ENCODE assay signal across 28 cellular contexts in the genomic region with DNA sequence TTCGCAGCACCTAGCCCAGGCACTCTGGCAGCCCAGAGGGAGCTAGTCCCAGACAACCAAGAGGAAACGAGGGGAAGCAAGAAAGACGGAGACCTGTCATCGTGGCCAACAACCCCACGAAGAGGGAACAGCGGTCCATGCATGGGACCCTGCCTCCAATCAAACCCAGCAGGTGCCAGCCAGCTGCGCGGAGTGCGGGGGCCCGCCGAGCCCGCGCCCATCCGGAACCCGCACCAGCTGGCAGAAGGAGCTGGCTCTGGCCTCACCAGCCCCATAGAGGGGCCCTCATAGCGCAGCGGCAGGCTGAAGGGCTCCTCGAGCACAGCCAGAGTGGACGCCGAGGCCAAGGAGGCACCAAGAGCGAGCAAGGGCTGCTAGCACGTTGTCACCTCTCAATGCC.
"Had no signal": no experiment of that assay in that cellular context is flagged by ENCODE, and none has a peak within 500 bp of the region (broad histone marks: within the 10 kb centered on the region; RNA-seq: fewer than 3 reads in every experiment).

No MANE protein-coding gene starts in this region.

- H3K9me3 Mint-ChIP-seq: stimulated activated memory B cell treated with anti-CD40 and anti-IgM and Interleukin-4, amounts not matched to agents 10 μg/mL and 1 μg/mL and 100 μg/mL, for 72 hours; stimulated activated naive CD8-positive, alpha-beta T cell treated with anti-CD3 and anti-CD28 coated beads, Interleukin-15, Interleukin-2, amounts not matched to agents 100 ng/mL and 50 ng/mL, for 24 hours; type B pancreatic cell had no signal

- H3K4me3 ChIP-seq: stomach, suprapubic skin, testis, thoracic aorta, thyroid gland, tibial artery, tibial nerve, transverse colon, upper lobe of left lung, upper lobe of right lung, uterus, vagina had no signal

- ATAC-seq: stimulated activated effector memory CD8-positive, alpha-beta T cell treated with anti-CD3 and anti-CD28 coated beads, Interleukin-12 subunit alpha, Interleukin-12 subunit beta, amount 100 ng/mL, for 72 hours; stimulated activated memory B cell treated with anti-CD40 and anti-IgM and Interleukin-4, amounts not matched to agents 10 μg/mL and 1 μg/mL and 100 μg/mL, for 72 hours; stimulated activated naive B cell treated with anti-CD40 and anti-IgM and Interleukin-4, amounts not matched to agents 10 μg/mL and 1 μg/mL and 100 μg/mL, for 72 hours; stimulated activated naive CD8-positive, alpha-beta T cell treated with anti-CD3 and anti-CD28 coated beads, Interleukin-15, amount 100 ng/mL, for 72 hours; stimulated activated naive CD8-positive, alpha-beta T cell treated with anti-CD3 and anti-CD28 coated beads, Interleukin-15, Interleukin-2, amounts not matched to agents 100 U/mL and 50 U/mL, for 24 hours; upper lobe of right lung had no signal

- H3K27me3 Mint-ChIP-seq: stimulated activated memory B cell treated with anti-CD40 and anti-IgM and Interleukin-4, amounts not matched to agents 10 μg/mL and 1 μg/mL and 100 μg/mL, for 72 hours; stimulated activated naive B cell treated with anti-CD40 and anti-IgM and Interleukin-4, amounts not matched to agents 10 μg/mL and 1 μg/mL and 100 μg/mL, for 72 hours; stimulated activated naive CD8-positive, alpha-beta T cell treated with anti-CD3 and anti-CD28 coated beads, Interleukin-15, amount 100 ng/mL, for 72 hours; stimulated activated naive CD8-positive, alpha-beta T cell treated with anti-CD3 and anti-CD28 coated beads, Interleukin-15, Interleukin-2, amounts not matched to agents 100 ng/mL and 50 ng/mL, for 24 hours; type B pancreatic cell had no signal

- H3K9me3 ChIP-seq: suprapubic skin, testis, thoracic aorta, thyroid gland, transverse colon, upper lobe of left lung, upper lobe of right lung, uterus, vagina had no signal

- H3K4me1 Mint-ChIP-seq: stimulated activated effector memory CD8-positive, alpha-beta T cell treated with anti-CD3 and anti-CD28 coated beads, Interleukin-12 subunit alpha, Interleukin-12 subunit beta, amount 100 ng/mL, for 72 hours; stimulated activated memory B cell treated with anti-CD40 and anti-IgM and Interleukin-4, amounts not matched to agents 10 μg/mL and 1 μg/mL and 100 μg/mL, for 72 hours; stimulated activated naive B cell treated with anti-CD40 and anti-IgM and Interleukin-4, amounts not matched to agents 10 μg/mL and 1 μg/mL and 100 μg/mL, for 72 hours; stimulated activated naive CD8-positive, alpha-beta T cell treated with anti-CD3 and anti-CD28 coated beads, Interleukin-15, amount 100 ng/mL, for 72 hours had no signal

- H3K4me1 ChIP-seq: stomach, suprapubic skin, testis, thyroid gland, tibial artery, tibial nerve, transverse colon, upper lobe of left lung, upper lobe of right lung, uterus, vagina had no signal

- H3K27ac Mint-ChIP-seq: stimulated activated effector memory CD8-positive, alpha-beta T cell treated with anti-CD3 and anti-CD28 coated beads, Interleukin-12 subunit alpha, Interleukin-12 subunit beta, amount 100 ng/mL, for 72 hours; stimulated activated memory B cell treated with anti-CD40 and anti-IgM and Interleukin-4, amounts not matched to agents 10 μg/mL and 1 μg/mL and 100 μg/mL, for 72 hours; stimulated activated naive B cell treated with anti-CD40 and anti-IgM and Interleukin-4, amounts not matched to agents 10 μg/mL and 1 μg/mL and 100 μg/mL, for 72 hours; stimulated activated naive CD8-positive, alpha-beta T cell treated with anti-CD3 and anti-CD28 coated beads, Interleukin-15, amount 100 ng/mL, for 72 hours; stimulated activated naive CD8-positive, alpha-beta T cell treated with anti-CD3 and anti-CD28 coated beads, Interleukin-15, Interleukin-2, amounts not matched to agents 100 ng/mL and 50 ng/mL, for 24 hours; type B pancreatic cell had no signal

- DNase-seq: stimulated activated CD4-positive, alpha-beta T cell treated with anti-CD3 and anti-CD28 coated beads, Interleukin-2, amount 100 ng/mL, for 48 hours; stimulated activated CD4-positive, alpha-beta T cell treated with anti-CD3 and anti-CD28 coated beads, Interleukin-4, amount 100 ng/mL, for 1 hour; stimulated activated CD4-positive, alpha-beta T cell treated with anti-CD3 and anti-CD28 coated beads, Interleukin-4, amount 100 ng/mL, for 24 hours; stimulated activated CD4-positive, alpha-beta T cell treated with anti-CD3 and anti-CD28 coated beads, Interleukin-4, amount 100 ng/mL, for 4 hours; stimulated activated CD8-positive, alpha-beta memory T cell treated with anti-CD3 and anti-CD28 coated beads, Interleukin-4, amount 100 ng/mL, for 48 hours; stimulated activated naive B cell treated with anti-CD40 and anti-IgM and Interleukin-4, amounts not matched to agents 10 μg/mL and 1 μg/mL and 100 μg/mL, for 72 hours; stimulated activated naive CD4-positive, alpha-beta T cell; stimulated activated naive CD4-positive, alpha-beta T cell treated with Interleukin-2 at 50 U/mL for 16 hours; stimulated activated naive CD8-positive, alpha-beta T cell treated with anti-CD3 and anti-CD28 coated beads, Interleukin-15, amount 100 ng/mL, for 72 hours; stimulated activated naive CD8-positive, alpha-beta T cell treated with anti-CD3 and anti-CD28 coated beads, Interleukin-15, Interleukin-2, amounts not matched to agents 100 U/mL and 50 U/mL, for 24 hours; stomach; substantia nigra; testis; thyroid gland; tibial artery; transverse colon; trophoblast cell; upper lobe of right lung; uterus had no signal

- H3K27ac ChIP-seq: stomach, suprapubic skin, testis, thoracic aorta, thyroid gland, tibial artery, tibial nerve, transverse colon, upper lobe of left lung, upper lobe of right lung, uterus, vagina had no signal

- H3K27me3 ChIP-seq: stomach, suprapubic skin, testis, thyroid gland, tibial artery, tibial nerve, transverse colon, upper lobe of left lung, upper lobe of right lung, uterus, vagina had no signal

- H3K36me3 Mint-ChIP-seq: stimulated activated effector memory CD8-positive, alpha-beta T cell treated with anti-CD3 and anti-CD28 coated beads, Interleukin-12 subunit alpha, Interleukin-12 subunit beta, amount 100 ng/mL, for 72 hours; stimulated activated memory B cell treated with anti-CD40 and anti-IgM and Interleukin-4, amounts not matched to agents 10 μg/mL and 1 μg/mL and 100 μg/mL, for 72 hours; stimulated activated naive B cell treated with anti-CD40 and anti-IgM and Interleukin-4, amounts not matched to agents 10 μg/mL and 1 μg/mL and 100 μg/mL, for 72 hours; type B pancreatic cell had no signal

- H3K4me3 Mint-ChIP-seq: stimulated activated effector memory CD8-positive, alpha-beta T cell treated with anti-CD3 and anti-CD28 coated beads, Interleukin-12 subunit alpha, Interleukin-12 subunit beta, amount 100 ng/mL, for 72 hours; stimulated activated memory B cell treated with anti-CD40 and anti-IgM and Interleukin-4, amounts not matched to agents 10 μg/mL and 1 μg/mL and 100 μg/mL, for 72 hours; stimulated activated naive B cell treated with anti-CD40 and anti-IgM and Interleukin-4, amounts not matched to agents 10 μg/mL and 1 μg/mL and 100 μg/mL, for 72 hours; stimulated activated naive CD8-positive, alpha-beta T cell treated with anti-CD3 and anti-CD28 coated beads, Interleukin-15, amount 100 ng/mL, for 72 hours; stimulated activated naive CD8-positive, alpha-beta T cell treated with anti-CD3 and anti-CD28 coated beads, Interleukin-15, Interleukin-2, amounts not matched to agents 100 ng/mL and 50 ng/mL, for 24 hours; type B pancreatic cell had no signal

- H3K36me3 ChIP-seq: stomach, suprapubic skin, thoracic aorta, thyroid gland, tibial artery, tibial nerve, transverse colon, upper lobe of left lung, upper lobe of right lung, uterus, vagina had no signal
